Comparison of ENCODE assay signal across 8 cellular contexts in genomic region chr17:6654816-6655731, GRCh38. TPM values are rescaled to one million over a fixed set of nuclear protein-coding genes. Genes with fewer than 3 reads are reported as not detected.
DNase-seq lines count a peak whose midpoint lies in the region; ATAC-seq, FAIRE-seq and TF ChIP-seq lines count a peak whose summit lies in the region.
"Had no signal": no experiment of that assay in that cellular context is flagged by ENCODE, and none has a peak within 500 bp of the region (broad histone marks: within the 10 kb centered on the region; RNA-seq: fewer than 3 reads in every experiment).

No MANE protein-coding gene starts in this region.

- TF ChIP-seq CTCF in progenitor cell of endocrine pancreas (IDR thresholded peaks at IDR 0.05; ENCODE audit: unreplicated experiment), result no peak

- no peaks in the 10 kb centered on the region for H3K36me3 Mint-ChIP-seq in progenitor cell of endocrine pancreas (ENCODE audit: insufficient read depth)

- peaks cover 19% of the 10 kb centered on the region for H3K4me1 ChIP-seq in HUES48 (ENCODE audit: control insufficient read depth, insufficient read depth, low read length)
- peaks cover 3 to 12% of the 10 kb centered on the region in 2 donors for H3K4me1 ChIP-seq in esophagus (ENCODE audit: control insufficient read depth in 2 of 2, insufficient read depth in 2 of 2, low read length in 1 of 2)

- peaks cover 37% of the 10 kb centered on the region for H3K27me3 Mint-ChIP-seq in progenitor cell of endocrine pancreas

- H3K4me3 Mint-ChIP-seq in progenitor cell of endocrine pancreas (ENCODE audit: low read depth), result peak overlapping the region; percentile 65

- no peak overlapping the region for H3K9ac ChIP-seq in HUES48 (ENCODE audit: low read depth, low read length)

- peak; percentile 59 for DNase-seq in NCI-H748 treated with DMSO at 0.1 percent for 48 hours (lab: John Stamatoyannopoulos, UW)
- DNase-seq in progenitor cell of endocrine pancreas (ENCODE audit: low spot score, unreplicated experiment), result no peak
- DNase-seq in H54 (ENCODE audit: insufficient read length, low spot score), result no peak
- no peak for DNase-seq in amniotic stem cell (lab: John Stamatoyannopoulos, UW)

- H3K9me3 ChIP-seq in HUES48 (ENCODE audit: control insufficient read depth, insufficient read depth, low read length), result no peaks in the 10 kb centered on the region
- H3K9me3 ChIP-seq in esophagus (ENCODE audit: control insufficient read depth in 2 of 2, insufficient read depth in 1 of 2, low read depth in 1 of 2, low read length in 1 of 2), result no peaks in the 10 kb centered on the region

- WGBS in esophagus, 2 donors, result 12 to 24% methylated on average over 45 to 47 of the region's 47 CpGs

- H3K4me1 Mint-ChIP-seq in progenitor cell of endocrine pancreas (ENCODE audit: low read depth), result peaks cover 32% of the 10 kb centered on the region

- H3K36me3 ChIP-seq in HUES48 (ENCODE audit: control insufficient read depth, insufficient read depth, low read length), result no peaks in the 10 kb centered on the region
- no peaks in the 10 kb centered on the region for H3K36me3 ChIP-seq in esophagus (ENCODE audit: control insufficient read depth in 2 of 2, insufficient read depth in 2 of 2, low read length in 1 of 2)

- H3K27me3 ChIP-seq in HUES48 (ENCODE audit: control insufficient read depth, insufficient read depth, low read length), result peaks cover 46% of the 10 kb centered on the region
- H3K27me3 ChIP-seq in esophagus (ENCODE audit: control insufficient read depth in 1 of 2, insufficient read depth in 2 of 2, low read length in 2 of 2), result no peaks in the 10 kb centered on the region

- no peaks in the 10 kb centered on the region for H3K9me3 Mint-ChIP-seq in progenitor cell of endocrine pancreas (ENCODE audit: low read depth)

- no peak for FAIRE-seq in H54 (lab: Jason Lieb, UNC)

- no peak overlapping the region for H3K27ac Mint-ChIP-seq in progenitor cell of endocrine pancreas

- no peak for ATAC-seq in GM21447 (IDR thresholded peaks at IDR 0.05; ENCODE audit: unreplicated experiment)

- H3K4me3 ChIP-seq in HUES48 (ENCODE audit: low read depth, low read length) (peak overlapping the region; percentile 59), esophagus (ENCODE audit: low read depth in 1 of 2, low read length in 2 of 2) (peak overlapping the region; percentile 32 to 42)

- H3K27ac ChIP-seq in HUES48 (ENCODE audit: low read depth, low read length) (no peak overlapping the region), esophagus (ENCODE audit: low read depth in 2 of 2, low read length in 1 of 2) (peak overlapping the region; percentile 28 to 84)

- no peak for TF ChIP-seq POLR2A in H54 (IDR thresholded peaks at IDR 0.05; ENCODE audit: low read depth, low read length)

RNA-seq across cellular contexts. Expression of gene C17orf100, which starts 3.5 kb away (rescaled TPM):
- 1 to 10 TPM; 2.1 to 2.9 TPM for polyA plus RNA-seq in esophagus
- total RNA-seq in progenitor cell of endocrine pancreas, result 6.1 TPM in 2 replicates

RNA-seq across cellular contexts. Expression of gene MED31, which starts 3.7 kb away (rescaled TPM):
- polyA plus RNA-seq in esophagus, result 10 to 100 TPM; 18.1 to 34.6 TPM
- 17.8 and 18.2 TPM in 2 replicates for total RNA-seq in progenitor cell of endocrine pancreas

RNA-seq across cellular contexts. Expression of gene TXNDC17, which starts 14.2 kb away (rescaled TPM):
- polyA plus RNA-seq in esophagus, result 100 to 1,000 TPM; 578 to 612 TPM
- 104 and 105 TPM in 2 replicates for total RNA-seq in progenitor cell of endocrine pancreas

RNA-seq across cellular contexts. Expression of gene KIAA0753, which starts 14.6 kb away (rescaled TPM):
- polyA plus RNA-seq in esophagus, result 1 to 10 TPM; 5.8 to 6.7 TPM
- 55.9 and 58.2 TPM in 2 replicates for total RNA-seq in progenitor cell of endocrine pancreas

RNA-seq across cellular contexts. Expression of gene SLC13A5, which starts 58.1 kb away (rescaled TPM):
- 1 to 10 TPM in 1 of 2 donors, under 1 TPM in 1; 0.49 to 2.1 TPM for polyA plus RNA-seq in esophagus
- total RNA-seq in progenitor cell of endocrine pancreas, result 0.93 and 1.1 TPM in 2 replicates
- total RNA-seq: T-helper 2 cell treated with Interferon-gamma antibody and Interleukin-4, amounts not matched to agents 100 ng/mL and 5 ng/mL, for 36 hours had no signal
